ENCODE assay signal across 8 cellular contexts in the genomic region with DNA sequence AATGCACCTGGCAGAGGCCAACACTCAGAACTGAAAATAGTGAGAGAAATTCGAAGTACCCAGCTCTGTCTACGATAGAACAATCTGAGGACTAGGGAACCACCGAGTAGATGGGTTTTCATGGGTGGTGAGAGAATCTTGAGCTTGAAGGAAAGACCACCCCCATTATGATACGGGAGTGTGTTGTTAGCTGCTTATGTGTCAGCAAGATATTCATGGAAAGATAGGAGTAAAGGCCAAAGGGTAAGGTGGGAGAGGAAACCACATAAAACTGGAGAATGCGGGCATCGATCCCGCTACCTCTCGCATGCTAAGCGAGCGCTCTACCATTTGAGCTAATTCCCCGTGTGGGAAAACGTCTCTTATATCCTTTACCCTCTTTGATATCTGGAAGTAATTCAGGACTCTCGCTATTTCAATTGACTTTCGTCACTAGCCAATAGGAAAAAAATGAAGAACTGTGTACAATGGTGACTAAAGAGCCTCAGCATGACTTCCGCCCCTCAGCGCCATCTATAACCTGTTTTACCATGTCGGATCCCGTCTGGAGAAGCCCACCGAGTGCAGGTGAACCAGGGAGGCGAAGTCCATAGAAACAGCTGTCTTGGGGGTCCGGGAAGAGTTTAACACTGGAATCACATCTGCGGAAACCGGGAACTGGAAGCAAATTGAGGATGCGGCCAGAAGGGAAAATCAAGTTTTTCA. TPM values are rescaled to one million over a fixed set of nuclear protein-coding genes. Genes with fewer than 3 reads are reported as not detected.
DNase-seq lines count a peak whose midpoint lies in the region; ATAC-seq, FAIRE-seq and TF ChIP-seq lines count a peak whose summit lies in the region.

No MANE protein-coding gene starts in this region.

- peak overlapping the region; percentile 88 for H3K4me2 ChIP-seq in PC-3 (ENCODE audit: low read length)

- H3K27ac ChIP-seq in PC-3 (ENCODE audit: low read length) (peak overlapping the region; percentile 50), pancreas (peak overlapping the region in 3 of 4 donors; percentile 22 to 76 (median 72))

- POLR2A ChIA-PET in PC-3 (lab: Charles Lee; ENCODE audit: unreplicated experiment), result no interaction called here

- H3K4me3 ChIP-seq in PC-3 (ENCODE audit: low read length), result peak overlapping the region; percentile 90
- peak overlapping the region; percentile 24 to 47 (median 30) for H3K4me3 ChIP-seq in pancreas

- H3K27ac Mint-ChIP-seq in activated naive CD8-positive, alpha-beta T cell, result peak overlapping the region; percentile 77

- peak; percentile 61 for DNase-seq in D341Med (ENCODE audit: low spot score)
- peak; percentile 71 to 76 for DNase-seq in Kasumi-1 (lab: John Stamatoyannopoulos, UW)
- peak; percentile 97 for DNase-seq in PC-3
- peak; percentile 64 for DNase-seq in Right ventricle myocardium superior
- peak in 4 of 6 donors; percentile 37 to 80 (median 60) for DNase-seq in pancreas
- no peak for DNase-seq in mesenteric fat pad (ENCODE audit: low spot score)

- no peaks in the 10 kb centered on the region for H4K20me1 ChIP-seq in PC-3 (ENCODE audit: low read length)

- no peak for FAIRE-seq in pancreas (lab: Jason Lieb, UNC)

- intact Hi-C loops in PC-3 (cut with micrococcal nuclease) (loop anchor here (1.0 to 5.0 kb wide), 3 partner anchors 25 to 339 kb away; partner anchors contain the start of gene ABT1), Right ventricle myocardium superior (cut with DNase I) (no loop called here), pancreas (cut with DNase I) (loop anchor here in 1 of 3 donors (10.0 kb wide), 1 partner anchor 247 kb away; no protein-coding TSS in a partner anchor)

- CTCF ChIA-PET in PC-3 (lab: Charles Lee), result interaction anchor here (0.6 to 0.7 kb wide), 3 partner anchors 13 to 519 kb away, joined by 3 to 13 read pairs (median 4); no protein-coding TSS in a partner anchor

- no peaks in the 10 kb centered on the region for H3K36me3 Mint-ChIP-seq in activated naive CD8-positive, alpha-beta T cell

- H3K27me3 Mint-ChIP-seq in activated naive CD8-positive, alpha-beta T cell, result no peaks in the 10 kb centered on the region

- H3K4me3 Mint-ChIP-seq in activated naive CD8-positive, alpha-beta T cell, result peak overlapping the region; percentile 90

- H3F3A ChIP-seq in PC-3 (ENCODE audit: low read length, unreplicated experiment), result peaks cover 5% of the 10 kb centered on the region

- H3K9me2 ChIP-seq in PC-3 (replicated peaks; ENCODE audit: low read length), result no peaks in the 10 kb centered on the region

- ATAC-seq in PC-3, result peak; percentile 60
- ATAC-seq in Right ventricle myocardium superior (ENCODE audit: poor library complexity), result peak; percentile 82
- peak; percentile 75 to 83 (median 82) for ATAC-seq in pancreas
- no peak for ATAC-seq in HG03039 (IDR thresholded peaks at IDR 0.05; ENCODE audit: unreplicated experiment)

- WGBS in pancreas, 2 donors, result 3 to 4% methylated on average over 24 of the region's 24 CpGs

- H3K9me3 ChIP-seq in PC-3 (ENCODE audit: low read length) (no peaks in the 10 kb centered on the region), pancreas (no peaks in the 10 kb centered on the region)

- H3K4me1 Mint-ChIP-seq in activated naive CD8-positive, alpha-beta T cell (ENCODE audit: low read depth), result peaks cover 25% of the 10 kb centered on the region

- H3K9ac ChIP-seq in PC-3 (ENCODE audit: low read length), result peak overlapping the region; percentile 63

- H3K79me2 ChIP-seq in PC-3 (ENCODE audit: low read length), result no peaks in the 10 kb centered on the region

- BruUV-seq in PC-3 (replicated peaks; lab: Mats Ljungman, UMichigan), result TSS peak; percentile 95

- no peaks in the 10 kb centered on the region for H3K36me3 ChIP-seq in PC-3 (ENCODE audit: low read depth, low read length)
- no peaks in the 10 kb centered on the region for H3K36me3 ChIP-seq in pancreas

- H3K9me3 Mint-ChIP-seq in activated naive CD8-positive, alpha-beta T cell (ENCODE audit: low read depth), result no peaks in the 10 kb centered on the region

- TF ChIP-seq CTCF in PC-3 (conservative IDR thresholded peaks at IDR 0.05; ENCODE audit: low read depth, low read length) (no peak), pancreas (IDR thresholded peaks at IDR 0.05) (no peak)

- H3K27me3 ChIP-seq in PC-3 (ENCODE audit: low read length) (no peaks in the 10 kb centered on the region), pancreas (no peaks in the 10 kb centered on the region)

- H2AFZ ChIP-seq in PC-3 (ENCODE audit: low read length), result peak overlapping the region; percentile 99

- H3K4me1 ChIP-seq in PC-3 (ENCODE audit: insufficient read depth, low read length), result peaks cover 5% of the 10 kb centered on the region; the same call in 1 of the 2 replicates
- H3K4me1 ChIP-seq in pancreas, result peaks cover 0 to 6% (median 0%) of the 10 kb centered on the region in 3 donors

RNA-seq across cellular contexts. Expression of gene ABT1, which starts 25.0 kb away (rescaled TPM):
- total RNA-seq in PC-3 (2014; rRNA removed) (26.9 and 33.7 TPM in 2 replicates), Right ventricle myocardium superior (7.4 TPM), pancreas (1 to 10 TPM; 3.5 to 6.9 (median 5.5) TPM), mesenteric fat pad (12.0 TPM)
- 10 to 100 TPM in 1 of 2 donors, 1 to 10 TPM in 1; 5.7 to 10.2 TPM for polyA plus RNA-seq in pancreas

RNA-seq across cellular contexts. Expression of gene HMGN4, which starts 33.6 kb away (rescaled TPM):
- 54.8 and 57.5 TPM in 2 replicates for total RNA-seq in PC-3 (2014; rRNA removed)
- 25.1 TPM for total RNA-seq in Right ventricle myocardium superior
- 10 to 100 TPM; 10.8 to 24.2 (median 13.2) TPM for total RNA-seq in pancreas
- 10 to 100 TPM in 1 of 2 donors, 1 to 10 TPM in 1; 8.8 to 20.1 TPM for polyA plus RNA-seq in pancreas
- 52.6 TPM for total RNA-seq in mesenteric fat pad
